Comparison of ENCODE assay signal across 31 cellular contexts in the genomic region with DNA sequence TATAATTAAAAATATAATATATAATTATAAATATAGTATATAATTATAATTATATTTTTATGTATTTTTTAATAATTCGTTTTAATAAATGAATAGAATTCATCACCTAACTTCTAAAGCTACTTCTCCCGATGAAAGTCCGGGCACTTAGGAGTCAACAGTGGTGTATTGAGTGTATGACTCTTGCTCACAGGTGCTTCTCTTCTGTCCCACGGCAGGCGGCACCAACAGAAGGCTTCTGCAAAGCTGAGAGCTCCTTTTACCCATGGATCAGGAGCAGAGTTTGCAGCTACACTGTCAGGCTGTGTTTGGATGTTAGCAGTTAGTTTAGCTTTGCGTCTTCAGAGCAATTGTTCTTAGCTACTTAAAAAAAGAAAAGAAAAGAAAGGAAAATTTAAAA.
"Had no signal": no experiment of that assay in that cellular context is flagged by ENCODE, and none has a peak within 500 bp of the region (broad histone marks: within the 10 kb centered on the region; RNA-seq: fewer than 3 reads in every experiment).

No MANE protein-coding gene starts in this region.

- H3K36me3 ChIP-seq: neutrophil, pancreas, prostate gland, right lobe of liver, transverse colon, upper lobe of right lung, uterus had no signal

- DNase-seq: naive thymus-derived CD8-positive, alpha-beta T cell; nephron progenitor cell; nucleus accumbens; pancreas; retina; right cardiac atrium; right lobe of liver; spleen; stimulated activated CD4-positive, alpha-beta T cell treated with anti-CD3 and anti-CD28 coated beads, Interleukin-12 subunit alpha, Interleukin-12 subunit beta, amount 100 ng/mL, for 4 hours; stimulated activated CD4-positive, alpha-beta T cell treated with anti-CD3 and anti-CD28 coated beads, Interleukin-1b, Interleukin-23, amount 100 ng/mL, for 48 hours; stimulated activated CD4-positive, alpha-beta T cell treated with anti-CD3 and anti-CD28 coated beads, Interleukin-4, amount 100 ng/mL, for 1 hour; stimulated activated CD4-positive, alpha-beta T cell treated with anti-CD3 and anti-CD28 coated beads, Interleukin-4, amount 100 ng/mL, for 4 hours; stimulated activated CD8-positive, alpha-beta memory T cell treated with anti-CD3 and anti-CD28 coated beads, Interleukin-4, amount 100 ng/mL, for 48 hours; stimulated activated naive CD4-positive, alpha-beta T cell; stimulated activated naive CD8-positive, alpha-beta T cell treated with anti-CD3 and anti-CD28 coated beads, Interleukin-15, amount 100 ng/mL, for 72 hours; stimulated activated naive CD8-positive, alpha-beta T cell treated with anti-CD3 and anti-CD28 coated beads, Interleukin-15, Interleukin-2, amounts not matched to agents 100 U/mL and 50 U/mL, for 24 hours; substantia nigra; testis; tibial artery; transverse colon; upper lobe of right lung; uterus had no signal

- H3K4me3 Mint-ChIP-seq: naive thymus-derived CD8-positive, alpha-beta T cell; natural killer cell treated with Interleukin-12 subunit alpha and Interleukin-12 subunit beta and Interleukin-15 and Interleukin-18, amount 100 ng/mL, for 72 hours; nephron progenitor cell; neural crest cell; stimulated activated memory B cell treated with anti-CD40 and anti-IgM and Interleukin-4, amounts not matched to agents 10 μg/mL and 1 μg/mL and 100 μg/mL, for 72 hours; stimulated activated naive CD8-positive, alpha-beta T cell treated with anti-CD3 and anti-CD28 coated beads, Interleukin-15, amount 100 ng/mL, for 72 hours; type B pancreatic cell had no signal

- H3K27me3 Mint-ChIP-seq: naive thymus-derived CD8-positive, alpha-beta T cell; natural killer cell treated with Interleukin-12 subunit alpha and Interleukin-12 subunit beta and Interleukin-15 and Interleukin-18, amount 100 ng/mL, for 72 hours; stimulated activated memory B cell treated with anti-CD40 and anti-IgM and Interleukin-4, amounts not matched to agents 10 μg/mL and 1 μg/mL and 100 μg/mL, for 72 hours; stimulated activated naive CD8-positive, alpha-beta T cell treated with anti-CD3 and anti-CD28 coated beads, Interleukin-15, amount 100 ng/mL, for 72 hours; type B pancreatic cell had no signal

- H3K4me1 ChIP-seq: pancreas, prostate gland, right lobe of liver, spleen, suprapubic skin, testis, tibial artery, transverse colon, upper lobe of right lung, uterus had no signal

- H3K4me1 Mint-ChIP-seq: nephron progenitor cell, neural crest cell had no signal

- H3K4me3 ChIP-seq: pancreas, prostate gland, right lobe of liver, skin epidermis, smooth muscle cell, spleen, suprapubic skin, testis, tibial artery, transverse colon, upper lobe of right lung, uterus had no signal

- ATAC-seq: naive thymus-derived CD8-positive, alpha-beta T cell; natural killer cell treated with Interleukin-12 subunit alpha and Interleukin-12 subunit beta and Interleukin-15 and Interleukin-18, amount 100 ng/mL, for 72 hours; pancreas; right cardiac atrium; right lobe of liver; stimulated activated memory B cell treated with anti-CD40 and anti-IgM and Interleukin-4, amounts not matched to agents 10 μg/mL and 1 μg/mL and 100 μg/mL, for 72 hours; stimulated activated naive CD8-positive, alpha-beta T cell treated with anti-CD3 and anti-CD28 coated beads, Interleukin-15, amount 100 ng/mL, for 72 hours; stimulated activated naive CD8-positive, alpha-beta T cell treated with anti-CD3 and anti-CD28 coated beads, Interleukin-15, Interleukin-2, amounts not matched to agents 100 U/mL and 50 U/mL, for 24 hours; upper lobe of right lung had no signal

- H3K27ac Mint-ChIP-seq: naive thymus-derived CD8-positive, alpha-beta T cell; natural killer cell treated with Interleukin-12 subunit alpha and Interleukin-12 subunit beta and Interleukin-15 and Interleukin-18, amount 100 ng/mL, for 72 hours; nephron progenitor cell; stimulated activated memory B cell treated with anti-CD40 and anti-IgM and Interleukin-4, amounts not matched to agents 10 μg/mL and 1 μg/mL and 100 μg/mL, for 72 hours; stimulated activated naive CD8-positive, alpha-beta T cell treated with anti-CD3 and anti-CD28 coated beads, Interleukin-15, amount 100 ng/mL, for 72 hours; type B pancreatic cell had no signal

- H3K27me3 ChIP-seq: neutrophil, pancreas, right lobe of liver, spleen, suprapubic skin, testis, tibial artery, transverse colon, upper lobe of right lung, uterus had no signal

- H3K36me3 Mint-ChIP-seq: natural killer cell treated with Interleukin-12 subunit alpha and Interleukin-12 subunit beta and Interleukin-15 and Interleukin-18, amount 100 ng/mL, for 72 hours; type B pancreatic cell had no signal

- H3K9me3 Mint-ChIP-seq: type B pancreatic cell had no signal

- H3K9me3 ChIP-seq: pancreas, prostate gland, right lobe of liver, suprapubic skin, testis, transverse colon, upper lobe of right lung, uterus had no signal

- H3K27ac ChIP-seq: neutrophil, pancreas, prostate gland, right lobe of liver, skin epidermis, spleen, suprapubic skin, testis, tibial artery, transverse colon, upper lobe of right lung, uterus had no signal
